ENCODE assay signal across 7 cellular contexts in the genomic region with DNA sequence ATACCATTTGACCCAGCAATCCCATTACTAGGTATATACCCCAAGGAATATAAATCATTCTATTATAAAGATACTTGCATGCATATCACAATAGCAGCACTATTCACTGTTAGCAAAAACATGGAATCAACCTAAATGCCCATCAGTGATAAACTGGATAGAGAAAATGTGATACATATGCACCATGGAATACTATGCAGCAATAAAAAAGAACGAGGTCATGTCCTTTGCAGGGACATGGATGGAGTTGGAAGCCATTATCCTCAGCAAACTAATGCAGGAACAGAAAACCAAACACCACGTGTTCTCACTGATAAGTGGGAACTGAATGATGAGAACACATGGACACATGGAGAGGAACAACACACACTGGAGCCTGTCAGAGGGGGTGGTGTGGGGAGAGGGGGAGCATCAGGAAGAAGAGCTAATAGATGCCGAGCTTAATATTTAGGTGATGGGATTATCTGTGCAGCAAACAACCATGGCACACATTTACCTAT. TPM values are rescaled to one million over a fixed set of nuclear protein-coding genes. Genes with fewer than 3 reads are reported as not detected.
"Had no signal": no experiment of that assay in that cellular context is flagged by ENCODE, and none has a peak within 500 bp of the region (broad histone marks: within the 10 kb centered on the region; RNA-seq: fewer than 3 reads in every experiment).

No MANE protein-coding gene starts in this region.

RNA-seq across cellular contexts. Expression of gene ANKRD55, which starts 31.3 kb away (rescaled TPM):
- total RNA-seq: activated B cell treated with CpG ODN at 0.5 μM for 24 hours; activated CD8-positive, alpha-beta memory T cell treated with anti-CD3 and anti-CD28 coated beads for 36 hours; activated CD8-positive, alpha-beta T cell treated with anti-CD3 and anti-CD28 coated beads for 36 hours; ascending aorta; bronchial epithelial cell; cardiac muscle cell; chondrocyte had no signal
